17 cellular contexts compared by ENCODE assay signal in the genomic region with DNA sequence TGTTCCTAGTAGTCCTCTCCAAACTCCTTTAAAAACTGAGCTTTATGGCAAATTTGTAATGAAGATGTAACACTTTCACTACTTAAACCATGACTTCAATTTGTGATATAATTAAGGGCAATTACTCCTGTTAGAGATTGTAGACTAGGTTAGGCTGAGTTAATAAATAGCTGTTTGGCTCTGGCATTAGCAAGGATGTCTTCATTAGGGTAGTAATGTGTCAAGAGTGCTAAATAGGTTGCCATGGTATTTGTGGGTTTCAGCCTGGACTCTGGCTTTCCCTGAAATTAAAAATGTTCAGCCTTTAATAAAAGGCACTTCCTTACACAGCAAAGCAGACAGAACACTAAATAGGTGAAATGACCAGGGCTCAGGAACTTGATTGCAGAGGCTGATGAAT.
DNase-seq lines count a peak whose midpoint lies in the region; ATAC-seq, FAIRE-seq and TF ChIP-seq lines count a peak whose summit lies in the region.
"Had no signal": no experiment of that assay in that cellular context is flagged by ENCODE, and none has a peak within 500 bp of the region (broad histone marks: within the 10 kb centered on the region; RNA-seq: fewer than 3 reads in every experiment).

No MANE protein-coding gene starts in this region.

- no peak for TF ChIP-seq CTCF in cardiac muscle cell (IDR thresholded peaks at IDR 0.05; ENCODE audit: low read depth, low read length)
- TF ChIP-seq CTCF in chondrocyte (IDR thresholded peaks at IDR 0.05) = no peak
- TF ChIP-seq CTCF in pancreas (IDR thresholded peaks at IDR 0.05) = no peak
- no peak for TF ChIP-seq CTCF in omental fat pad (IDR thresholded peaks at IDR 0.05)

- no peak overlapping the region for H3K4me3 Mint-ChIP-seq in chondrocyte (ENCODE audit: unreplicated experiment)
- H3K4me3 Mint-ChIP-seq: CD8-positive, alpha-beta memory T cell; H9 had no signal

- H3K9me3 ChIP-seq in cardiac muscle cell (ENCODE audit: low read depth) (peaks cover 3% of the 10 kb centered on the region), pancreas (no peaks in the 10 kb centered on the region)
- H3K9me3 ChIP-seq: Caco-2 had no signal

- H3K36me3 Mint-ChIP-seq in chondrocyte (ENCODE audit: low read depth) = peaks cover 51% of the 10 kb centered on the region

- H3K27ac ChIP-seq in cardiac muscle cell (peak overlapping the region; percentile 10), pancreas (no peak overlapping the region)
- H3K27ac ChIP-seq: BLaER1, HL-60 had no signal

- H3K4me1 Mint-ChIP-seq in chondrocyte (ENCODE audit: low read depth) = peaks cover 23% of the 10 kb centered on the region
- H3K4me1 Mint-ChIP-seq: CD8-positive, alpha-beta memory T cell had no signal

- no peaks in the 10 kb centered on the region for H3K27me3 ChIP-seq in cardiac muscle cell
- no peaks in the 10 kb centered on the region for H3K27me3 ChIP-seq in pancreas
- H3K27me3 ChIP-seq: BLaER1 had no signal

- ATAC-seq in left ventricle myocardium superior = no peak
- ATAC-seq in pancreas = peak; percentile 33 to 64 (median 52)
- ATAC-seq in omental fat pad (ENCODE audit: low FRiP score) = no peak
- no peak for ATAC-seq in GM21717 (IDR thresholded peaks at IDR 0.05; ENCODE audit: unreplicated experiment)
- no peak for ATAC-seq in GM18861 (IDR thresholded peaks at IDR 0.05; ENCODE audit: unreplicated experiment)
- ATAC-seq: K562 had no signal

- H3K4me3 ChIP-seq in cardiac muscle cell = no peak overlapping the region
- H3K4me3 ChIP-seq in pancreas = no peak overlapping the region
- H3K4me3 ChIP-seq: BLaER1, K562 had no signal

- peak overlapping the region; percentile 14 for H3K27ac Mint-ChIP-seq in chondrocyte (ENCODE audit: unreplicated experiment)

- H3K36me3 ChIP-seq in cardiac muscle cell (peaks cover 43% of the 10 kb centered on the region), pancreas (peaks cover 4 to 39% (median 29%) of the 10 kb centered on the region in 3 donors)

- H3K27me3 Mint-ChIP-seq in chondrocyte (ENCODE audit: low read depth) = no peaks in the 10 kb centered on the region
- H3K27me3 Mint-ChIP-seq: CD8-positive, alpha-beta memory T cell had no signal

- no peaks in the 10 kb centered on the region for H3K4me1 ChIP-seq in cardiac muscle cell (ENCODE audit: low read depth)
- H3K4me1 ChIP-seq in pancreas = peaks cover 0 to 7% (median 7%) of the 10 kb centered on the region in 3 donors
- H3K4me1 ChIP-seq: BLaER1, Caco-2 had no signal

- H3K9me3 Mint-ChIP-seq in chondrocyte (ENCODE audit: low read depth) = no peaks in the 10 kb centered on the region

- no peak for DNase-seq in cardiac muscle cell (ENCODE audit: low read depth in 1 of 2, low spot score in 1 of 2)
- DNase-seq in left ventricle myocardium superior = no peak
- DNase-seq in chondrocyte (ENCODE audit: low spot score) = no peak
- no peak for DNase-seq in pancreas
- no peak for DNase-seq in omental fat pad (ENCODE audit: low spot score)
- DNase-seq: 8988T; AML-193; Caco-2; CD8-positive, alpha-beta memory T cell; DMS 273 treated with DMSO at 0.1 percent for 48 hours; GOT3; H9 had no signal

- no peak for FAIRE-seq in pancreas (lab: Jason Lieb, UNC)
- FAIRE-seq: K562 had no signal

- intact Hi-C loops in left ventricle myocardium superior (cut with micrococcal nuclease) (no loop called here), pancreas (cut with DNase I) (no loop called here)

Comparison
In these comparisons a context has a peak if more than half of its experiments do, and no peak if none do; other contexts are left out.
1. ATAC-seq: peak in pancreas (4 of 4); none in left ventricle myocardium superior (single experiment), omental fat pad (single experiment), GM21717 (single experiment) and GM18861 (single experiment).